ENCODE assay signal across 1 cellular context in genomic region chr3:33799202-33799551, GRCh38.
A peak's percentile ranks its signal among the peaks of the same experiment; 100 is the strongest.
TF ChIP-seq lines count a peak whose summit lies in the region.

No MANE protein-coding gene starts in this region.

TF ChIP-seq in K562, 482 proteins besides CTCF, POLR2A, EP300 and RAD21 (continued from another document and continues in another):
- no peak for TF ChIP-seq FOS (IDR thresholded peaks at IDR 0.05; ENCODE audit: extremely low read depth, insufficient read length)
- TF ChIP-seq ZNF212 (CRISPR knock-in tag; IDR thresholded peaks at IDR 0.05): no peak
- no peak for TF ChIP-seq ZNF318 (IDR thresholded peaks at IDR 0.05; ENCODE audit: borderline replicate concordance in 1 of 2, low read depth in 1 of 2)
- TF ChIP-seq PHB2 (IDR thresholded peaks at IDR 0.05; ENCODE audit: low read depth): no peak
- TF ChIP-seq HEY1 (CRISPR knock-in tag; IDR thresholded peaks at IDR 0.05; ENCODE audit: borderline replicate concordance): no peak
- 0 out of 2 replicates have a peak, but pooled peaks have one; percentile 6 for TF ChIP-seq HMBOX1 (IDR thresholded peaks at IDR 0.05)
- TF ChIP-seq MIER1 (IDR thresholded peaks at IDR 0.05; ENCODE audit: low read depth): 0 out of 2 replicates have a peak, but pooled peaks have one; percentile 17
- TF ChIP-seq ZNF740 (CRISPR knock-in tag; IDR thresholded peaks at IDR 0.05): no peak
- no peak; a peak in 1 of 4 replicates for TF ChIP-seq ZNF740 (tag; IDR thresholded peaks at IDR 0.05)
- TF ChIP-seq ATF7 (IDR thresholded peaks at IDR 0.05): no peak
- TF ChIP-seq ZBED1 (IDR thresholded peaks at IDR 0.05): no peak
- 0 out of 2 replicates have a peak, but pooled peaks have one; percentile 71 for TF ChIP-seq TRIM25 (IDR thresholded peaks at IDR 0.05; ENCODE audit: borderline replicate concordance)
- no peak for TF ChIP-seq TFAM (CRISPR knock-in tag; conservative IDR thresholded peaks at IDR 0.05)
- TF ChIP-seq ZNF695 (CRISPR knock-in tag; IDR thresholded peaks at IDR 0.05): no peak
- TF ChIP-seq ZNF165 (CRISPR knock-in tag; IDR thresholded peaks at IDR 0.05; ENCODE audit: borderline replicate concordance): no peak
- no peak for TF ChIP-seq ZNF696 (CRISPR knock-in tag; conservative IDR thresholded peaks at IDR 0.05)
- TF ChIP-seq GTF3C2 (IDR thresholded peaks at IDR 0.05; ENCODE audit: borderline replicate concordance, extremely low read depth, insufficient read length): no peak
- peak; percentile 11; the same call in 1 of the 2 replicates for TF ChIP-seq LARP7 (IDR thresholded peaks at IDR 0.05)
- no peak for TF ChIP-seq ZNF134 (CRISPR knock-in tag; conservative IDR thresholded peaks at IDR 0.05)
- no peak for TF ChIP-seq CLOCK (CRISPR knock-in tag; IDR thresholded peaks at IDR 0.05; ENCODE audit: borderline replicate concordance)
- no peak for TF ChIP-seq BCL6 (CRISPR knock-in tag; IDR thresholded peaks at IDR 0.05)
- no peak for TF ChIP-seq PCBP2 (IDR thresholded peaks at IDR 0.05; ENCODE audit: low read depth, low read length, poor library complexity, severe bottlenecking)
- TF ChIP-seq RFX7 (CRISPR knock-in tag; IDR thresholded peaks at IDR 0.05): no peak
- no peak for TF ChIP-seq ZNF146 (CRISPR knock-in tag; IDR thresholded peaks at IDR 0.05; ENCODE audit: unreplicated experiment)
- no peak for TF ChIP-seq NFYB (IDR thresholded peaks at IDR 0.05; ENCODE audit: extremely low read depth, insufficient read length)
- 0 out of 2 replicates have a peak, but pooled peaks have one; percentile 26 for TF ChIP-seq LCOR (CRISPR knock-in tag; IDR thresholded peaks at IDR 0.05)
- no peak for TF ChIP-seq TEAD1 (CRISPR knock-in tag; IDR thresholded peaks at IDR 0.05)
- no peak for TF ChIP-seq NR2F6 (CRISPR knock-in tag; IDR thresholded peaks at IDR 0.05)
- TF ChIP-seq MLLT1 (IDR thresholded peaks at IDR 0.05): 0 out of 4 replicates have a peak, but pooled peaks of 1 of the 2 experiments have one; percentile 50
- TF ChIP-seq SETDB1 (IDR thresholded peaks at IDR 0.05; ENCODE audit: low read length): no peak
- TF ChIP-seq CHAMP1 (IDR thresholded peaks at IDR 0.05): no peak
- no peak for TF ChIP-seq RBFOX2 (IDR thresholded peaks at IDR 0.05; ENCODE audit: low read depth, low read length)
- no peak for TF ChIP-seq TAF1 (IDR thresholded peaks at IDR 0.05; ENCODE audit: control insufficient read depth, extremely low read depth, insufficient read depth, low read length, severe bottlenecking)
- TF ChIP-seq STAT5A (IDR thresholded peaks at IDR 0.05; ENCODE audit: borderline replicate concordance, low read length): no peak
- no peak for TF ChIP-seq GATAD2B (IDR thresholded peaks at IDR 0.05; ENCODE audit: borderline replicate concordance)
- no peak for TF ChIP-seq ZNF507 (tag; conservative IDR thresholded peaks at IDR 0.05)
- no peak for TF ChIP-seq PCBP1 (IDR thresholded peaks at IDR 0.05; ENCODE audit: low read depth, low read length, poor library complexity, severe bottlenecking)
- no peak for TF ChIP-seq HDGF (IDR thresholded peaks at IDR 0.05)
- no peak for TF ChIP-seq ESRRA (IDR thresholded peaks at IDR 0.05; ENCODE audit: borderline replicate concordance, low read depth)
- no peak for TF ChIP-seq XRCC5 (IDR thresholded peaks at IDR 0.05; ENCODE audit: low read depth, low read length)
- peak; percentile 64; the same call in 1 of the 2 replicates for TF ChIP-seq MECOM (CRISPR knock-in tag; IDR thresholded peaks at IDR 0.05)
